1 cellular context compared by ENCODE assay signal in the genomic region with DNA sequence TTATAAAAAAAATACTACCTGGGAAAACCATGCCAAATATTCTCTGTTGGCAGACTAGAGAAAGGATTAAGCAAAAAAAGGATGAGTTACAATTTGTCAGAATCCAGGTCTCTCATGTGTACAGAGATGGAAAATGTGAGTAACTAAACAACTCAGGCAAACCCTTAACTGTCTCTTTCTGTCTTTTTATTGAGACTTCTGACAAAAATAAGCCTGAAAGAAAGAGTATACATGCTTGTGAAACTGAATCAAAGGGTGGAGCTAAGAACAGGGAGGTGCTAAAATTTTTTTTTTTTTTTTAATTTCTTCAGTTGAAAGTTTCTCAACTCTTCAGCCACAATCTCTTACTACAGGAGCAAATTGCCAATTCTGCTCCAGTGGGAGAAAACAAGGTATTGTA.
TF ChIP-seq lines count a peak whose summit lies in the region.

A gene with protein sequence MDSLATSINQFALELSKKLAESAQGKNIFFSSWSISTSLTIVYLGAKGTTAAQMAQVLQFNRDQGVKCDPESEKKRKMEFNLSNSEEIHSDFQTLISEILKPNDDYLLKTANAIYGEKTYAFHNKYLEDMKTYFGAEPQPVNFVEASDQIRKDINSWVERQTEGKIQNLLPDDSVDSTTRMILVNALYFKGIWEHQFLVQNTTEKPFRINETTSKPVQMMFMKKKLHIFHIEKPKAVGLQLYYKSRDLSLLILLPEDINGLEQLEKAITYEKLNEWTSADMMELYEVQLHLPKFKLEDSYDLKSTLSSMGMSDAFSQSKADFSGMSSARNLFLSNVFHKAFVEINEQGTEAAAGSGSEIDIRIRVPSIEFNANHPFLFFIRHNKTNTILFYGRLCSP (plus strand): TSS at position 310 of the 400 bp plus-strand sequence. CDS start 7,553 bp downstream, outside the sequence.

TF ChIP-seq in GM12878, 131 proteins besides CTCF, POLR2A, EP300 and RAD21 (continued from another document):
- peak; percentile 43; the same call in 1 of the 2 replicates for TF ChIP-seq JUNB (IDR thresholded peaks at IDR 0.05)
- peak; percentile 38; the same call in 1 of the 2 replicates for TF ChIP-seq FOXM1 (IDR thresholded peaks at IDR 0.05; ENCODE audit: low read depth, low read length)
